Comparison of ENCODE assay signal across 28 cellular contexts in genomic region chr5:2399804-2400203, GRCh38.
"Had no signal": no experiment of that assay in that cellular context is flagged by ENCODE, and none has a peak within 500 bp of the region (broad histone marks: within the 10 kb centered on the region; RNA-seq: fewer than 3 reads in every experiment).

No MANE protein-coding gene starts in this region.

- H3K9me3 Mint-ChIP-seq: activated CD4-positive, alpha-beta T cell treated with anti-CD3 and anti-CD28 coated beads, Interleukin-2, amount 10 ng/mL, durations not matched to agents 7 days and 5 days; activated naive CD4-positive, alpha-beta T cell treated with anti-CD3 and anti-CD28 coated beads, Interleukin-2, amount 10 ng/mL, durations not matched to agents 7 days and 5 days; activated naive CD8-positive, alpha-beta T cell treated with anti-CD3 and anti-CD28 coated beads, Interleukin-2, amount 10 ng/mL, durations not matched to agents 7 days and 5 days; activated T-cell treated with anti-CD3 and anti-CD28 coated beads, Interleukin-2, amount 50 U/mL, for 24 hours; activated T-cell treated with anti-CD3 and anti-CD28 coated beads, Interleukin-2, amount 50 U/mL, for 72 hours had no signal

- H3K9me3 ChIP-seq: gastrocnemius medialis had no signal

- H3K4me1 ChIP-seq: gastrocnemius medialis had no signal

- H3K27me3 Mint-ChIP-seq: activated CD4-positive, alpha-beta memory T cell treated with anti-CD3 and anti-CD28 coated beads, Interleukin-2, amount 10 ng/mL, durations not matched to agents 7 days and 5 days; activated CD4-positive, alpha-beta T cell treated with anti-CD3 and anti-CD28 coated beads, Interleukin-2, amount 10 ng/mL, durations not matched to agents 7 days and 5 days; activated naive CD4-positive, alpha-beta T cell treated with anti-CD3 and anti-CD28 coated beads, Interleukin-2, amount 10 ng/mL, durations not matched to agents 7 days and 5 days; activated naive CD8-positive, alpha-beta T cell treated with anti-CD3 and anti-CD28 coated beads, Interleukin-2, amount 10 ng/mL, durations not matched to agents 7 days and 5 days; activated T-cell treated with anti-CD3 and anti-CD28 coated beads, Interleukin-2, amount 50 U/mL, for 24 hours; central memory CD8-positive, alpha-beta T cell; dendritic cell treated with granulocyte-macrophage colony-stimulating factor and Interleukin-4, amounts not matched to agents 40 ng/mL and 50 ng/mL, for 4 days had no signal

- H3K4me3 ChIP-seq: coronary artery, dorsolateral prefrontal cortex, gastrocnemius medialis had no signal

- H3K36me3 Mint-ChIP-seq: activated naive CD4-positive, alpha-beta T cell treated with anti-CD3 and anti-CD28 coated beads, Interleukin-2, amount 10 ng/mL, durations not matched to agents 7 days and 5 days; activated naive CD4-positive, alpha-beta T cell treated with anti-CD3 and anti-CD28 coated beads, Interleukin-2, amount 50 U/mL, for 72 hours; activated naive CD8-positive, alpha-beta T cell treated with anti-CD3 and anti-CD28 coated beads, Interleukin-2, amount 10 ng/mL, durations not matched to agents 7 days and 5 days had no signal

- FAIRE-seq: astrocyte, bronchial epithelial cell had no signal

- H3K4me3 Mint-ChIP-seq: activated CD4-positive, alpha-beta memory T cell treated with anti-CD3 and anti-CD28 coated beads, Interleukin-2, amount 10 ng/mL, durations not matched to agents 7 days and 5 days; activated CD4-positive, alpha-beta T cell treated with anti-CD3 and anti-CD28 coated beads, Interleukin-2, amount 10 ng/mL, durations not matched to agents 7 days and 5 days; activated naive CD4-positive, alpha-beta T cell treated with anti-CD3 and anti-CD28 coated beads, Interleukin-2, amount 10 ng/mL, durations not matched to agents 7 days and 5 days; activated naive CD8-positive, alpha-beta T cell treated with anti-CD3 and anti-CD28 coated beads, Interleukin-2, amount 10 ng/mL, durations not matched to agents 7 days and 5 days; activated T-cell treated with anti-CD3 and anti-CD28 coated beads, Interleukin-2, amount 50 U/mL, for 24 hours; activated T-cell treated with anti-CD3 and anti-CD28 coated beads, Interleukin-2, amount 50 U/mL, for 72 hours; central memory CD8-positive, alpha-beta T cell; dendritic cell treated with granulocyte-macrophage colony-stimulating factor and Interleukin-4, amounts not matched to agents 40 ng/mL and 50 ng/mL, for 4 days; endodermal cell had no signal

- H3K27me3 ChIP-seq: brain microvascular endothelial cell, gastrocnemius medialis had no signal

- H3K27ac Mint-ChIP-seq: activated CD4-positive, alpha-beta memory T cell treated with anti-CD3 and anti-CD28 coated beads, Interleukin-2, amount 10 ng/mL, durations not matched to agents 7 days and 5 days; activated CD4-positive, alpha-beta T cell treated with anti-CD3 and anti-CD28 coated beads, Interleukin-2, amount 10 ng/mL, durations not matched to agents 7 days and 5 days; activated naive CD4-positive, alpha-beta T cell treated with anti-CD3 and anti-CD28 coated beads, Interleukin-2, amount 10 ng/mL, durations not matched to agents 7 days and 5 days; activated naive CD4-positive, alpha-beta T cell treated with anti-CD3 and anti-CD28 coated beads, Interleukin-2, amount 50 U/mL, for 72 hours; activated naive CD8-positive, alpha-beta T cell treated with anti-CD3 and anti-CD28 coated beads, Interleukin-2, amount 10 ng/mL, durations not matched to agents 7 days and 5 days; activated T-cell treated with anti-CD3 and anti-CD28 coated beads, Interleukin-2, amount 50 U/mL, for 24 hours; activated T-cell treated with anti-CD3 and anti-CD28 coated beads, Interleukin-2, amount 50 U/mL, for 72 hours; dendritic cell treated with granulocyte-macrophage colony-stimulating factor and Interleukin-4, amounts not matched to agents 40 ng/mL and 50 ng/mL, for 4 days; endodermal cell had no signal

- DNase-seq: activated CD4-positive, alpha-beta memory T cell treated with anti-CD3 and anti-CD28 coated beads, Interleukin-2, amount 10 ng/mL, durations not matched to agents 7 days and 5 days; activated CD4-positive, alpha-beta T cell treated with anti-CD3 and anti-CD28 coated beads for 1 hour; activated CD4-positive, alpha-beta T cell treated with anti-CD3 and anti-CD28 coated beads for 4 hours; activated CD4-positive, alpha-beta T cell treated with anti-CD3 and anti-CD28 coated beads, Interleukin-2, amount 10 ng/mL, durations not matched to agents 7 days and 5 days; activated CD4-positive, alpha-beta T cell treated with anti-CD3 and anti-CD28 coated beads, Interleukin-2, amount 50 U/mL, for 4 hours; activated CD4-positive, CD25-positive, alpha-beta regulatory T cell; activated CD8-positive, alpha-beta memory T cell treated with anti-CD3 and anti-CD28 coated beads, Interleukin-2, amount 50 U/mL, for 48 hours; activated gamma-delta T cell; activated naive CD4-positive, alpha-beta T cell; activated naive CD4-positive, alpha-beta T cell treated with anti-CD3 and anti-CD28 coated beads, Interleukin-2, amount 10 ng/mL, durations not matched to agents 7 days and 5 days; activated naive CD8-positive, alpha-beta T cell treated with anti-CD3 and anti-CD28 coated beads, Interleukin-2, amount 10 ng/mL, durations not matched to agents 7 days and 5 days; activated T-cell treated with anti-CD3 and anti-CD28 coated beads for 4 hours; activated T-cell treated with anti-CD3 and anti-CD28 coated beads, Interleukin-2, amount 50 U/mL, for 24 hours; activated T-cell treated with anti-CD3 and anti-CD28 coated beads, Interleukin-2, amount 50 U/mL, for 72 hours; brain microvascular endothelial cell; dorsolateral prefrontal cortex; effector memory CD4-positive, alpha-beta T cell; endodermal cell; foreskin fibroblast; gastrocnemius medialis; T-helper 2 cell had no signal

- H3K27ac ChIP-seq: brain microvascular endothelial cell, coronary artery, dorsolateral prefrontal cortex, gastrocnemius medialis had no signal

- ATAC-seq: activated naive CD4-positive, alpha-beta T cell treated with anti-CD3 and anti-CD28 coated beads, Interleukin-2, amount 50 U/mL, for 72 hours; activated T-cell treated with anti-CD3 and anti-CD28 coated beads, Interleukin-2, amount 50 U/mL, for 72 hours; esophagus mucosa; gastrocnemius medialis had no signal

- H3K4me1 Mint-ChIP-seq: activated CD4-positive, alpha-beta memory T cell treated with anti-CD3 and anti-CD28 coated beads, Interleukin-2, amount 10 ng/mL, durations not matched to agents 7 days and 5 days; activated CD4-positive, alpha-beta T cell treated with anti-CD3 and anti-CD28 coated beads, Interleukin-2, amount 10 ng/mL, durations not matched to agents 7 days and 5 days; activated naive CD4-positive, alpha-beta T cell treated with anti-CD3 and anti-CD28 coated beads, Interleukin-2, amount 10 ng/mL, durations not matched to agents 7 days and 5 days; activated naive CD8-positive, alpha-beta T cell treated with anti-CD3 and anti-CD28 coated beads, Interleukin-2, amount 10 ng/mL, durations not matched to agents 7 days and 5 days; central memory CD8-positive, alpha-beta T cell; endodermal cell had no signal

- H3K36me3 ChIP-seq: brain microvascular endothelial cell, gastrocnemius medialis had no signal
